ENCODE assay signal across 1 cellular context in genomic region chr9:95190413-95190812, GRCh38.
TF ChIP-seq lines count a peak whose summit lies in the region.

No MANE protein-coding gene starts in this region.

TF ChIP-seq in IMR-90, 13 proteins besides CTCF, POLR2A, EP300 and RAD21 (continued from another document):
- TF ChIP-seq ELK1 (IDR thresholded peaks at IDR 0.05; ENCODE audit: borderline replicate concordance, low read depth, low read length) (no peak), CHD1 (IDR thresholded peaks at IDR 0.05; ENCODE audit: low read depth, low read length) (no peak), CEBPB (IDR thresholded peaks at IDR 0.05; ENCODE audit: low read depth, low read length) (no peak), FOS (IDR thresholded peaks at IDR 0.05; ENCODE audit: low read depth, low read length) (no peak), RFX5 (IDR thresholded peaks at IDR 0.05; ENCODE audit: low read depth, low read length) (no peak), USF2 (IDR thresholded peaks at IDR 0.05; ENCODE audit: low read depth, low read length) (no peak), SMC3 (IDR thresholded peaks at IDR 0.05; ENCODE audit: low read depth, low read length) (no peak)
